8 cellular contexts compared by ENCODE assay signal in the genomic region with DNA sequence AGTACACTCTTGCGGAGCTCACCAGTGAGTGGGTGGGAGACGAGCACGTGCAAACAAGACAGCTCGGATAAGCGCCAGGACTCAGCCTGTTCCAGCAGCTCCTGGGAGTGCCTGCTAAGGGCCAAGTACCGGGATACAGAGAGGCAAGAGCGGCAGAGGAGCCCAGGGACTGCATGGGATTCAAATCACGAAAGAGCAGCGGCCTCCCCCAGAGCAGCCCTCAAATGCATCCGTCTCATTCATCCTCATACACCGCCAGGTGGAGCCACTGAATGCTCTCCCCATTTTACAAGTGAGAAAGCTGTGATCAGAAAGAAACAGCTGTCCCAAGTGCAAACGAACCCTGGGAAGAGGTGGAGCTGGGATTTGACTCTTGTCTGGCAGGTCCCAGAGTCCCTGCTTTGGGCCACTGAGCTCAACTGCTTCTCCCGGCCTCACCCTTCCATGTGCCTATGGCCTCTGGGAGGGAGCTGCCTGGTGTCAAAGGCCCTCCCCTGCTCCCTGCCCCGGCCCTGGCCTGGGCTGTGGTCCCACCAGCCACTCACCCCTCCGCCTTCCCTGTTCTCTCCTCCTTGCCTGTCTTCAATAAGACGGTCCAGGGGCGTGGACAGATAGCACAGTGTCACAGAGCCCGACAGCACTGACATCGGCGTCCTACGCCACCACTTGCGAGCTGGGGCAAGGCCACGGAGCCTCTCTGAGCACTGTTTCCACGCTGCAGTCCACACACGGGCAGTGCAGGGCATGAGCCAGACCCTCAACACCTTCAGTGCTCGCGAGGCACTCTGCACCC.
DNase-seq lines count a peak whose midpoint lies in the region; ATAC-seq, FAIRE-seq and TF ChIP-seq lines count a peak whose summit lies in the region.

No MANE protein-coding gene starts in this region.

- no peaks in the 10 kb centered on the region for H3K79me2 ChIP-seq in parathyroid adenoma

- peak overlapping the region; percentile 13 for H3K9ac ChIP-seq in parathyroid adenoma

- FAIRE-seq in RCC 7860 (lab: Jason Lieb, UNC): no peak

- DNase-seq in DMS 273 (lab: John Stamatoyannopoulos, UW; ENCODE audit: unreplicated experiment) (peak; percentile 95), HUDEP-2 (lab: John Stamatoyannopoulos, UW; ENCODE audit: unreplicated experiment in 76 of 76) (peak in 44 of 76 experiments; percentile 7 to 69 (median 26)), RCC 7860 (ENCODE audit: low spot score) (peak; percentile 36), germinal center (ENCODE audit: low spot score) (peak; percentile 55), NCI-H2029 (lab: John Stamatoyannopoulos, UW) (no peak)
- DNase-seq in activated naive CD4-positive, alpha-beta T cell treated with anti-CD3 and anti-CD28 coated beads, Interleukin-2, amount 50 U/mL, for 16 hours: peak; percentile 45

- no peaks in the 10 kb centered on the region for H3K9me3 ChIP-seq in parathyroid adenoma (ENCODE audit: control insufficient read depth, low read length)

- H2AFZ ChIP-seq in parathyroid adenoma: peak overlapping the region; percentile 87

- peak overlapping the region; percentile 93 for H3K27ac ChIP-seq in parathyroid adenoma

- no peak overlapping the region for H3K4me2 ChIP-seq in parathyroid adenoma (ENCODE audit: low read length)

- peaks cover 46% of the 10 kb centered on the region for H3K4me1 ChIP-seq in parathyroid adenoma

- no peak for ATAC-seq in GM21717 (IDR thresholded peaks at IDR 0.05; ENCODE audit: unreplicated experiment)

- no peaks in the 10 kb centered on the region for H3K27me3 ChIP-seq in parathyroid adenoma (ENCODE audit: control insufficient read depth, insufficient read depth, low read length)

- no peaks in the 10 kb centered on the region for H3K36me3 ChIP-seq in parathyroid adenoma (ENCODE audit: control insufficient read depth, insufficient read depth, low read length)

- peak; percentile 75 for TF ChIP-seq CTCF in parathyroid adenoma (IDR thresholded peaks at IDR 0.05)

- no peak overlapping the region for H3K4me3 ChIP-seq in parathyroid adenoma (ENCODE audit: low read depth, low read length)
